In genomic region chr1:145885738-145886287, GRCh38 we compare ENCODE assay signal across 8 cellular contexts. TPM values are rescaled to one million over a fixed set of nuclear protein-coding genes. Genes with fewer than 3 reads are reported as not detected.
DNase-seq lines count a peak whose midpoint lies in the region; ATAC-seq and TF ChIP-seq lines count a peak whose summit lies in the region.

TSS of gene ANKRD35 (minus strand) at chr1:145885866. CDS start at chr1:145885758, 108 bp downstream.

- peaks cover 36% of the 10 kb centered on the region for H3K4me1 Mint-ChIP-seq in chondrocyte (ENCODE audit: low read depth)

- peaks cover 7% of the 10 kb centered on the region for H3K27me3 Mint-ChIP-seq in chondrocyte (ENCODE audit: low read depth)

- TF ChIP-seq CTCF in chondrocyte (IDR thresholded peaks at IDR 0.05) = no peak

- peak; percentile 96 for ATAC-seq in HG03280 (IDR thresholded peaks at IDR 0.05; ENCODE audit: unreplicated experiment)

- peak within 1 kb of the TSS; percentile 83 for H3K4me3 Mint-ChIP-seq in chondrocyte (ENCODE audit: unreplicated experiment)

- no peaks in the 10 kb centered on the region for H3K9me3 Mint-ChIP-seq in chondrocyte (ENCODE audit: low read depth)

- H3K36me3 Mint-ChIP-seq in chondrocyte (ENCODE audit: low read depth) = no peaks in the 10 kb centered on the region

- peak; percentile 90 for DNase-seq in AG08396 (ENCODE audit: low spot score)
- peak; percentile 98 for DNase-seq in GM19238 (ENCODE audit: insufficient read length, low spot score)
- DNase-seq in NCI-H446 (lab: John Stamatoyannopoulos, UW) = peak; percentile 43 to 83
- peak; percentile 82 to 84 for DNase-seq in activated CD4-positive, alpha-beta T cell treated with anti-CD3 and anti-CD28 coated beads for 4 hours
- no peak for DNase-seq in chondrocyte (ENCODE audit: low spot score)
- peak; percentile 92 for DNase-seq in left kidney (ENCODE audit: low read depth, low spot score)
- peak; percentile 43 to 76 for DNase-seq in stimulated activated CD4-positive, alpha-beta T cell treated with anti-CD3 and anti-CD28 coated beads, Interleukin-1b, Interleukin-23, amount 100 ng/mL, for 1 hour (ENCODE audit: low read depth in 2 of 2)

- H3K27ac Mint-ChIP-seq in chondrocyte (ENCODE audit: unreplicated experiment) = no peak within 1 kb of the TSS

RNA-seq across cellular contexts. Expression of gene ANKRD35, which starts in this region (rescaled TPM):
- not detected in 3 replicates for total RNA-seq in chondrocyte
